In the genomic region with DNA sequence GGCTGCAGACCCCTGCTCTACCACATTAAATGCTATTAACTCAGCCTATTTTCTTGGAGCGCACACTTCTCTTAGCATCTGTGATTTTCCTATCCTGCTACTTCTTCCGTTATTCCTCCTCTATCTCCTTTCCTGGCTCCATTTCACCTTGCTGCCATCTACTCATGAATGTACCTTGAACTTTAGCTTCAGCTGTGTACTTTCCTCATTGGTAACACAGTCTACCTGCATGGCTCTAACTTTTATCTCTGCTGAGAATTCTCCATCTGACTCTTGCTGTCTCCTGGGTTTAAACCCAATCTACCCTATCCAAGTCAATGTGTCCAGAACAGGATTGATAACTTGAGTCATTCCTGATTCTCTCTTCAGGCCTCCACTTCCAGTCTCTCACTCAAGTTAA, we compare ENCODE assay signal across 20 cellular contexts.
DNase-seq lines count a peak whose midpoint lies in the region; ATAC-seq, FAIRE-seq and TF ChIP-seq lines count a peak whose summit lies in the region.
"Had no signal": no experiment of that assay in that cellular context is flagged by ENCODE, and none has a peak within 500 bp of the region (broad histone marks: within the 10 kb centered on the region; RNA-seq: fewer than 3 reads in every experiment).

No MANE protein-coding gene starts in this region.

- H2BK5ac ChIP-seq in IMR-90 (ENCODE audit: low read depth, low read length, poor library complexity, severe bottlenecking), result no peak overlapping the region

- H3K4me2 ChIP-seq in IMR-90 (ENCODE audit: low read depth, low read length) (no peak overlapping the region), PC-9 (no peak overlapping the region)

- no peak for TF ChIP-seq RAD21 in IMR-90 (IDR thresholded peaks at IDR 0.05; ENCODE audit: low read length)

- H3K9me1 ChIP-seq in IMR-90 (ENCODE audit: insufficient read depth, low read length), result no peaks in the 10 kb centered on the region

- H4K8ac ChIP-seq in IMR-90 (ENCODE audit: low read depth in 2 of 2, low read length in 2 of 2), result no peak overlapping the region

- H2AFZ ChIP-seq in IMR-90 (replicated peaks; ENCODE audit: low read length, poor library complexity) (no peak overlapping the region), PC-9 (0 out of 2 replicates have a peak overlapping the region, but pooled peaks have one; percentile 19)

- H2BK120ac ChIP-seq in IMR-90 (ENCODE audit: low read depth, low read length), result no peak overlapping the region

- no peaks in the 10 kb centered on the region for H3K79me2 ChIP-seq in PC-9 (ENCODE audit: low read depth)

- DNase-seq in IMR-90 (no peak), PC-9 (no peak), left lobe of liver (ENCODE audit: low spot score) (no peak), pancreas (no peak), NCI-H510A treated with DMSO at 0.1 percent for 48 hours (lab: John Stamatoyannopoulos, UW) (no peak), inferior parietal cortex (ENCODE audit: extremely low spot score) (no peak)
- no peak for DNase-seq in stimulated activated CD4-positive, alpha-beta T cell treated with anti-CD3 and anti-CD28 coated beads, Interleukin-15, amount 100 ng/mL, for 24 hours
- DNase-seq: C1 segment of cervical spinal cord; Calu3; CD4-positive, alpha-beta memory T cell; COR-L47; DMS53; DMS79 treated with DMSO at 0.1 percent for 48 hours; GF-D8; GOT3; HFFc6 had no signal

- no peak overlapping the region for H3K14ac ChIP-seq in IMR-90 (replicated peaks; ENCODE audit: low read depth, low read length)

- H3K4ac ChIP-seq in IMR-90 (ENCODE audit: low read depth, low read length), result no peak overlapping the region

- H2BK20ac ChIP-seq in IMR-90 (ENCODE audit: low read depth, low read length), result no peak overlapping the region

- no peaks in the 10 kb centered on the region for H3K36me3 ChIP-seq in IMR-90 (ENCODE audit: control insufficient read depth, insufficient read depth, low read length)
- H3K36me3 ChIP-seq in PC-9 (ENCODE audit: low read depth), result no peaks in the 10 kb centered on the region
- no peaks in the 10 kb centered on the region for H3K36me3 ChIP-seq in pancreas
- H3K36me3 ChIP-seq: HAP-1 had no signal

- no peaks in the 10 kb centered on the region for H3K79me1 ChIP-seq in IMR-90 (ENCODE audit: low read depth in 1 of 2, low read length in 2 of 2)

- peaks cover 4% of the 10 kb centered on the region for H3K4me1 ChIP-seq in IMR-90 (ENCODE audit: control insufficient read depth, insufficient read depth, low read length)
- no peaks in the 10 kb centered on the region for H3K4me1 ChIP-seq in PC-9 (replicated peaks; ENCODE audit: insufficient read depth)
- H3K4me1 ChIP-seq in pancreas, result peaks cover 0 to 6% (median 0%) of the 10 kb centered on the region in 3 donors

- no peak for FAIRE-seq in pancreas (lab: Jason Lieb, UNC)
- FAIRE-seq: GM12891, H54 had no signal

- peak overlapping the region; percentile 16; the same call in 1 of the 2 replicates for H3K18ac ChIP-seq in IMR-90 (ENCODE audit: low read depth, low read length)

- POLR2A ChIA-PET in IMR-90 (lab: Charles Lee; ENCODE audit: unreplicated experiment), result no interaction called here
- POLR2A ChIA-PET in PC-9 (lab: Charles Lee; ENCODE audit: unreplicated experiment), result no interaction called here

- TF ChIP-seq POLR2A in IMR-90 (IDR thresholded peaks at IDR 0.05; ENCODE audit: low read depth, low read length), result no peak

- H3F3A ChIP-seq in PC-9 (ENCODE audit: insufficient read depth, low read depth), result no peaks in the 10 kb centered on the region

- WGBS in IMR-90 (ENCODE audit: extremely low coverage in 2 of 2, insufficient read length in 1 of 2), 2 experiments, result 88% methylated on average over 2 of the region's 2 CpGs; no CpG with 5 or more reads in 1 of the 2 experiments
- WGBS in pancreas, 2 donors, result 40 to 42% methylated on average over 2 of the region's 2 CpGs

- no peak overlapping the region for H4K5ac ChIP-seq in IMR-90 (ENCODE audit: low read depth, low read length)

- BruUV-seq in IMR-90 (replicated peaks; lab: Mats Ljungman, UMichigan), result no TSS peak
- no TSS peak for BruUV-seq in PC-9 (replicated peaks; lab: Mats Ljungman, UMichigan)

- in situ Hi-C loops in IMR-90 (cut with MboI; ENCODE audit: low sequenced_read_pairs), result no loop called here

- H2AK5ac ChIP-seq in IMR-90 (ENCODE audit: low read depth, low read length), result no peak overlapping the region

- TF ChIP-seq CTCF in IMR-90 (conservative IDR thresholded peaks at IDR 0.05; ENCODE audit: low read depth, low read length), result no peak
- TF ChIP-seq CTCF in PC-9 (conservative IDR thresholded peaks at IDR 0.05), result no peak
- TF ChIP-seq CTCF in pancreas (IDR thresholded peaks at IDR 0.05), result no peak

- H3K27ac ChIP-seq in IMR-90 (ENCODE audit: insufficient read depth, low read length), result no peak overlapping the region
- no peak overlapping the region for H3K27ac ChIP-seq in PC-9
- no peak overlapping the region for H3K27ac ChIP-seq in pancreas

- dilution Hi-C loops in IMR-90 (cut with HindIII; ENCODE audit: low sequenced_read_pairs, unreplicated experiment), result no loop called here

- CTCF ChIA-PET in IMR-90 (lab: Yijun Ruan, JAX), result no interaction called here
- CTCF ChIA-PET in PC-9 (lab: Charles Lee), result no interaction called here

- H3K9me3 ChIP-seq in IMR-90 (ENCODE audit: control insufficient read depth, insufficient read depth, low read length) (no peaks in the 10 kb centered on the region), PC-9 (ENCODE audit: insufficient read depth, low read depth) (no peaks in the 10 kb centered on the region), pancreas (no peaks in the 10 kb centered on the region)
- H3K9me3 ChIP-seq: HAP-1 had no signal

- H4K91ac ChIP-seq in IMR-90 (ENCODE audit: insufficient read depth, low read depth, low read length), result no peak overlapping the region

- no peak overlapping the region for H3K23ac ChIP-seq in IMR-90 (ENCODE audit: low read depth, low read length)

- intact Hi-C loops in IMR-90 (cut with micrococcal nuclease), result no loop called here
- intact Hi-C loops in PC-9 (cut with micrococcal nuclease; ENCODE audit: unreplicated experiment), result no loop called here
- intact Hi-C loops in pancreas (cut with DNase I), result no loop called here

- H3K27me3 ChIP-seq in IMR-90 (ENCODE audit: control insufficient read depth, insufficient read depth, low read length) (no peaks in the 10 kb centered on the region), PC-9 (ENCODE audit: insufficient read depth, low read depth) (no peaks in the 10 kb centered on the region), pancreas (no peaks in the 10 kb centered on the region)

- H3K56ac ChIP-seq in IMR-90 (ENCODE audit: extremely low read depth, insufficient read depth, low read length), result no peak overlapping the region

- H3K4me3 ChIP-seq in IMR-90 (ENCODE audit: insufficient read depth, low read depth, low read length) (no peak overlapping the region), PC-9 (no peak overlapping the region), pancreas (no peak overlapping the region)
- H3K4me3 ChIP-seq: HAP-1 had no signal

- H2BK15ac ChIP-seq in IMR-90 (ENCODE audit: low read depth, low read length), result no peak overlapping the region

- H3K9ac ChIP-seq in IMR-90 (ENCODE audit: low read depth, low read length), result no peak overlapping the region

- H2AK9ac ChIP-seq in IMR-90 (replicated peaks; ENCODE audit: low read depth, low read length, poor library complexity), result no peak overlapping the region

- ATAC-seq in IMR-90 (ENCODE audit: low read depth), result no peak
- peak; percentile 72 for ATAC-seq in left lobe of liver
- ATAC-seq in pancreas, result peak; percentile 58 to 84 (median 68)
- ATAC-seq in GM18868 (IDR thresholded peaks at IDR 0.05; ENCODE audit: unreplicated experiment), result no peak

- H4K20me1 ChIP-seq in IMR-90 (ENCODE audit: insufficient read depth, low read length) (no peaks in the 10 kb centered on the region), PC-9 (ENCODE audit: insufficient read depth) (no peaks in the 10 kb centered on the region)

- H3K9me2 ChIP-seq in PC-9 (ENCODE audit: insufficient read depth), result no peaks in the 10 kb centered on the region

TF ChIP-seq in IMR-90, 13 proteins besides CTCF, POLR2A, EP300 and RAD21:
- no peak for TF ChIP-seq RCOR1 (IDR thresholded peaks at IDR 0.05; ENCODE audit: insufficient replicate concordance, low read length)
- no peak for TF ChIP-seq CHD1 (IDR thresholded peaks at IDR 0.05; ENCODE audit: low read depth, low read length)
- no peak for TF ChIP-seq CEBPB (IDR thresholded peaks at IDR 0.05; ENCODE audit: low read depth, low read length)
TF ChIP-seq in IMR-90: peak in this region for 0.

Comparison
In these comparisons a context has a peak if more than half of its experiments do, and no peak if none do; other contexts are left out.
1. ATAC-seq: peak in left lobe of liver (single experiment) and pancreas (4 of 4); none in IMR-90 (single experiment) and GM18868 (single experiment).